Comparison of ENCODE assay signal across 13 cellular contexts in the genomic region with DNA sequence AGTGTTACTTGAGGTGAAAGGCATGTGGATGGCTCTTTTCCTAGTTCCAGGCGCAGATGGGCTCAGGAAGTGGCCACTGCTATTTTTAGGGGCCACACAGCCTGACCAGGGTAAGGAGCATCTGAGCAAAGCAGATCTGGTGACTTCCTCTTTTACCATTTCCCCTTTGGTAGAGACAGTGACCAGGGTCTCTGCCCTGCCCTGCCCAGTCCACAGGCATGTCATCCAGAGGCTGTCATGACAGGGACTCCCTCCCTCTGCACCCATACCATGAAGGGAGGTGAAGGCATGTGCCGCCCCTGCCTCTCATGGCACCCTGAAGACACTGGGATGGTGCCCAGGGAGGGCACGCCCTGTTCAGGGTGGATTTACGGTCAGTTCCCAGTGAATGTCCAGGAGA. TPM values are rescaled to one million over a fixed set of nuclear protein-coding genes. Genes with fewer than 3 reads are reported as not detected.
DNase-seq lines count a peak whose midpoint lies in the region; TF ChIP-seq lines count a peak whose summit lies in the region.
"Had no signal": no experiment of that assay in that cellular context is flagged by ENCODE, and none has a peak within 500 bp of the region (broad histone marks: within the 10 kb centered on the region; RNA-seq: fewer than 3 reads in every experiment).

No MANE protein-coding gene starts in this region.

- H3K27me3 ChIP-seq in transverse colon (no peaks in the 10 kb centered on the region), Caco-2 (replicated peaks; ENCODE audit: control insufficient read depth, insufficient read depth, low read length) (no peaks in the 10 kb centered on the region)
- H3K27me3 ChIP-seq: esophagus muscularis mucosa had no signal

- peaks cover 14% of the 10 kb centered on the region for H3K4me1 Mint-ChIP-seq in Caco-2 (ENCODE audit: low read depth, unreplicated experiment)

- no peak overlapping the region for H3K4me3 Mint-ChIP-seq in Caco-2 (ENCODE audit: unreplicated experiment)

- no peaks in the 10 kb centered on the region for H3K9me3 Mint-ChIP-seq in Caco-2 (ENCODE audit: unreplicated experiment)
- H3K9me3 Mint-ChIP-seq: activated naive CD4-positive, alpha-beta T cell treated with anti-CD3 and anti-CD28 coated beads for 36 hours had no signal

- H3K27ac ChIP-seq in caudate nucleus (ENCODE audit: low read depth, low read length): peak overlapping the region; percentile 68
- peak overlapping the region in 3 of 4 donors; percentile 3 to 11 (median 10) for H3K27ac ChIP-seq in transverse colon
- H3K27ac ChIP-seq: PC-9 had no signal

- H3K27ac Mint-ChIP-seq in Caco-2 (ENCODE audit: unreplicated experiment): no peak overlapping the region
- H3K27ac Mint-ChIP-seq: activated naive CD4-positive, alpha-beta T cell treated with anti-CD3 and anti-CD28 coated beads for 36 hours had no signal

- in situ Hi-C loops in transverse colon (cut with MboI; ENCODE audit: low pct_ligation_motif_present in 1 of 4, low pct_unique_long_range_greater_than_20kb in 1 of 4, low sequenced_read_pairs in 3 of 4): loop anchor here in 1 of 4 donors (25.0 kb wide), 1 partner anchor 160 kb away; a partner anchor contains a TSS

- no peak for TF ChIP-seq EP300 in transverse colon (IDR thresholded peaks at IDR 0.05; ENCODE audit: low read depth)

- DNase-seq in MV-4-11 (lab: John Stamatoyannopoulos, UW): peak; percentile 82
- DNase-seq in caudate nucleus (lab: John Stamatoyannopoulos, UW): peak in 2 of 61 donors; percentile 6 to 64
- peak; percentile 36 for DNase-seq in midbrain (lab: John Stamatoyannopoulos, UW)
- DNase-seq in transverse colon: no peak
- DNase-seq in KG1 (lab: John Stamatoyannopoulos, UW): no peak
- DNase-seq in Caco-2: no peak
- no peak for DNase-seq in activated CD4-positive, CD25-positive, alpha-beta regulatory T cell treated with anti-CD3 and anti-CD28 coated beads, Interleukin-2, amount 50 U/mL, for 72 hours
- DNase-seq: activated naive CD4-positive, alpha-beta T cell treated with anti-CD3 and anti-CD28 coated beads for 36 hours; cerebellar nuclear complex; COR-L47; PC-9 had no signal

- H3K4me1 ChIP-seq in transverse colon (peaks cover 16 to 28% (median 21%) of the 10 kb centered on the region in 4 donors), Caco-2 (peaks cover 12% of the 10 kb centered on the region)

- TF ChIP-seq CTCF in transverse colon (IDR thresholded peaks at IDR 0.05): no peak
- no peak for TF ChIP-seq CTCF in Caco-2 (IDR thresholded peaks at IDR 0.05; ENCODE audit: insufficient read depth in 1 of 2, low read depth in 1 of 2, low read length in 1 of 2, severe bottlenecking in 1 of 2, unreplicated experiment in 1 of 2)

- no peaks in the 10 kb centered on the region for H3K9me3 ChIP-seq in transverse colon
- H3K9me3 ChIP-seq in Caco-2: no peaks in the 10 kb centered on the region
- H3K9me3 ChIP-seq: esophagus muscularis mucosa had no signal

- intact Hi-C loops in transverse colon (cut with DNase I; ENCODE audit: low total_unique reads): no loop called here
- intact Hi-C loops in Caco-2 (cut with micrococcal nuclease; ENCODE audit: unreplicated experiment): no loop called here

- TF ChIP-seq POLR2A in transverse colon (IDR thresholded peaks at IDR 0.05): no peak

- 83% methylated on average over 4 of the region's 4 CpGs; no CpG with 5 or more reads in 1 of the 2 donors for WGBS in transverse colon (ENCODE audit: low coverage in 1 of 2), 2 donors

- CTCF ChIA-PET in Caco-2 (lab: Charles Lee): no interaction called here

- POLR2A ChIA-PET in Caco-2 (lab: Charles Lee): no interaction called here

- H3K27me3 Mint-ChIP-seq in Caco-2 (ENCODE audit: insufficient read depth, unreplicated experiment): no peaks in the 10 kb centered on the region

- BruUV-seq in Caco-2 (replicated peaks; lab: Mats Ljungman, UMichigan): no TSS peak

- H3K36me3 Mint-ChIP-seq in Caco-2 (ENCODE audit: insufficient read depth, unreplicated experiment): peaks cover 59% of the 10 kb centered on the region

- H3K36me3 ChIP-seq in transverse colon (peaks cover 0 to 7% (median 0%) of the 10 kb centered on the region in 4 donors), Caco-2 (ENCODE audit: control insufficient read depth, insufficient read depth, low read length) (no peaks in the 10 kb centered on the region)

- H3K4me3 ChIP-seq in transverse colon (no peak overlapping the region), Caco-2 (ENCODE audit: low read depth, low read length) (no peak overlapping the region)
- H3K4me3 ChIP-seq: esophagus muscularis mucosa, PC-9 had no signal

RNA-seq across cellular contexts. Expression of a gene that starts 2.2 kb away (rescaled TPM):
- 10 to 100 TPM in 3 of 4 donors, 1 to 10 TPM in 1; 9.6 to 18.2 (median 15.0) TPM for total RNA-seq in transverse colon
- 33.2 and 33.4 TPM in 2 replicates for total RNA-seq in Caco-2 (2022)

RNA-seq across cellular contexts. Expression of a gene that starts 11.5 kb away (rescaled TPM):
- total RNA-seq in transverse colon (10 to 100 TPM; 61.3 to 87.5 (median 77.2) TPM), Caco-2 (2022) (109 and 110 TPM in 2 replicates)
- total RNA-seq: T-helper 2 cell treated with Interferon-gamma antibody and Interleukin-4, amounts not matched to agents 100 ng/mL and 5 ng/mL, for 36 hours had no signal

RNA-seq across cellular contexts. Expression of a gene that starts 16.9 kb away (rescaled TPM):
- total RNA-seq in transverse colon (100 to 1,000 TPM in 1 of 4 donors, 10 to 100 TPM in 3; 20.6 to 145 (median 31.4) TPM), Caco-2 (2022) (236 and 267 TPM in 2 replicates)

Comparison
In these comparisons a context has a peak if more than half of its experiments do, and no peak if none do; other contexts are left out.
1. DNase-seq: peak in MV-4-11 (single experiment) and midbrain (single experiment); none in transverse colon (single experiment), KG1 (single experiment), Caco-2 (0 of 2) and activated CD4-positive, CD25-positive, alpha-beta regulatory T cell treated with anti-CD3 and anti-CD28 coated beads, Interleukin-2, amount 50 U/mL, for 72 hours (single experiment).